Comparison of ENCODE assay signal across 10 cellular contexts in genomic region chr2:43075054-43075593, GRCh38.
DNase-seq lines count a peak whose midpoint lies in the region; ATAC-seq and FAIRE-seq lines count a peak whose summit lies in the region.
"Had no signal": no experiment of that assay in that cellular context is flagged by ENCODE, and none has a peak within 500 bp of the region (broad histone marks: within the 10 kb centered on the region; RNA-seq: fewer than 3 reads in every experiment).

No MANE protein-coding gene starts in this region.

- H3K4me3 ChIP-seq in GM23248: no peak overlapping the region
- no peak overlapping the region for H3K4me3 ChIP-seq in skin epidermis

- peaks cover 61% of the 10 kb centered on the region for H3K4me1 ChIP-seq in GM23248 (ENCODE audit: insufficient read depth)

- intact Hi-C loops in left cardiac atrium (cut with DNase I): no loop called here

- ATAC-seq in left cardiac atrium (peak; percentile 69 to 85), GM18867 (IDR thresholded peaks at IDR 0.05; ENCODE audit: unreplicated experiment) (no peak), GM21723 (IDR thresholded peaks at IDR 0.05; ENCODE audit: unreplicated experiment) (no peak)

- H3K79me2 ChIP-seq in GM23248 (ENCODE audit: insufficient read depth): no peaks in the 10 kb centered on the region

- no peaks in the 10 kb centered on the region for H3K9me2 ChIP-seq in GM23248 (ENCODE audit: insufficient read depth)

- in situ Hi-C loops in GM23248 (cut with MboI): no loop called here

- no peak for FAIRE-seq in GM19239 (lab: Jason Lieb, UNC)

- peak overlapping the region; percentile 98 for H3K27ac ChIP-seq in GM23248
- peak overlapping the region in 20 of 21 experiments; percentile 79 to 95 (median 84) for H3K27ac ChIP-seq in skin epidermis
- no peak overlapping the region for H3K27ac ChIP-seq in substantia nigra (ENCODE audit: low read depth, low read length, poor library complexity, severe bottlenecking)
- H3K27ac ChIP-seq: KMS-11 had no signal

- H2AFZ ChIP-seq in GM23248: no peak overlapping the region

- H3K27me3 ChIP-seq in GM23248 (replicated peaks; ENCODE audit: insufficient read depth): no peaks in the 10 kb centered on the region

- H3K9me3 ChIP-seq in GM23248 (ENCODE audit: low read depth): no peaks in the 10 kb centered on the region

- no peaks in the 10 kb centered on the region for H3K36me3 ChIP-seq in GM23248 (ENCODE audit: low read depth)

- 1% methylated on average over 4 of the region's 4 CpGs for WGBS in GM23248 (ENCODE audit: low coverage in 1 of 2, low lambda C conversion rate in 2 of 2, missing lambda C conversion rate in 2 of 2), 2 experiments

- H3K9ac ChIP-seq in GM23248: peak overlapping the region; percentile 73
- H3K9ac ChIP-seq: KMS-11 had no signal

- peak overlapping the region; percentile 55 for H3K4me2 ChIP-seq in GM23248 (ENCODE audit: unreplicated experiment)
- H3K4me2 ChIP-seq: KMS-11 had no signal

- peak; percentile 98 for DNase-seq in GM23248
- peak; percentile 98 for DNase-seq in amniotic epithelial cell (ENCODE audit: low read depth)
- peak; percentile 87 for DNase-seq in left cardiac atrium
- no peak for DNase-seq in substantia nigra (lab: John Stamatoyannopoulos, UW)
- no peak for DNase-seq in GM19239 (ENCODE audit: insufficient read length, low spot score)
- DNase-seq: activated CD8-positive, alpha-beta memory T cell treated with anti-CD3 and anti-CD28 coated beads, Interleukin-2, amount 50 U/mL, for 48 hours had no signal

- H4K20me1 ChIP-seq in GM23248 (ENCODE audit: insufficient read depth): no peaks in the 10 kb centered on the region

- peaks cover 39% of the 10 kb centered on the region for H3F3A ChIP-seq in GM23248 (ENCODE audit: insufficient read depth)

Comparison
In these comparisons a context has a peak if more than half of its experiments do, and no peak if none do; other contexts are left out.
1. DNase-seq: peak in GM23248 (single experiment), amniotic epithelial cell (single experiment) and left cardiac atrium (single experiment); none in substantia nigra (0 of 49) and GM19239 (single experiment).
2. ATAC-seq: peak in left cardiac atrium (2 of 2); none in GM18867 (single experiment) and GM21723 (single experiment).